In the genomic region with DNA sequence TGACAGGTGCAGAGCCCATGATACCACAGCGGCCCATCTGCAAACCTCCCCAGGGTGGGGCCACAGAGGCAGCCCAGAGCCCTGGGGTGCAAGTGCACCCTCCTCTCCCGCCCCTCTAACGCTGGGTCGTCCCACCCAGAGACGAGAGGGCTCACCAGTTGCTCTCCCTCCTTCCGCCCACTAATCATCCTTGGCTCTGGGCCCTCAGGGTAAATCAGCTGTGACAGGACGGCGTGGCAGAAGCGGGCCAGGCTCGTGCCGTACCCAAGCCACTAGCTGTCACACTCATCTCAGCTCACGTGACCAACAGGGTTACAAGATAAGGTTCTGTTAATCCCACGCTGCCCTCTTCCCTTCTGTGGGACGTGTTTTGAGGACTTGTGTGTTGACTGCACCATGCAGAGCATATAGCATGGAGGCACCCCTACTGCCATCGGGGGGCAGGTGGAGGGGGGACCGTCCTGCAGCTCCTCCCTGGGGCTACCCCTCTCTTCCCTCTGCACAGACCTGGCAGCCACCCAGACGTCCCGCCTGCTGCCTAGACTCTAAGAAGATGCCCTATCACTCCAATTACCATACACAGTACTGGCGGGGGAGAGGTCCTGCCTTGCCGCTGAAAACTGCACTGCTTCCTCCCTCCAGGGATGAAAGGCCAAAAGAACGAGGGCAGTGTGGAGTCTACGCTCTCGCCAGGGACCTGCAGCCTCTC, we compare ENCODE assay signal across 8 cellular contexts. TPM values are rescaled to one million over a fixed set of nuclear protein-coding genes. Genes with fewer than 3 reads are reported as not detected.
DNase-seq lines count a peak whose midpoint lies in the region; ATAC-seq and TF ChIP-seq lines count a peak whose summit lies in the region.

No MANE protein-coding gene starts in this region.

- TF ChIP-seq CTCF in SU-DHL-6 (IDR thresholded peaks at IDR 0.05; ENCODE audit: insufficient read depth, low read length, poor library complexity, severe bottlenecking), result no peak
- no peak for TF ChIP-seq CTCF in adrenal gland (IDR thresholded peaks at IDR 0.05)

- H3K4me3 ChIP-seq in HUES64 (ENCODE audit: low read length) (peak overlapping the region; percentile 70), SU-DHL-6 (ENCODE audit: insufficient read depth, low read length, poor library complexity, severe bottlenecking) (peak overlapping the region; percentile 56), adrenal gland (peak overlapping the region in 2 of 4 donors; percentile 45 to 91), iPS-15b (ENCODE audit: low read depth, low read length) (peak overlapping the region; percentile 82)

- H3K4me1 ChIP-seq in HUES64 (ENCODE audit: insufficient read depth, low read length) (peaks cover 18% of the 10 kb centered on the region), adrenal gland (replicated peaks in 1 of 2) (peaks cover 14 to 16% of the 10 kb centered on the region in 2 donors), iPS-15b (ENCODE audit: control insufficient read depth, insufficient read depth, low read length) (peaks cover 11% of the 10 kb centered on the region)

- H3K9me3 ChIP-seq in HUES64 (ENCODE audit: insufficient read depth, low read depth, low read length), result no peaks in the 10 kb centered on the region
- H3K9me3 ChIP-seq in SU-DHL-6 (ENCODE audit: insufficient read depth, low read length), result no peaks in the 10 kb centered on the region
- H3K9me3 ChIP-seq in adrenal gland (replicated peaks in 1 of 3), result no peaks in the 10 kb centered on the region
- H3K9me3 ChIP-seq in iPS-15b (ENCODE audit: control insufficient read depth, insufficient read depth, low read length), result no peaks in the 10 kb centered on the region

- TF ChIP-seq POLR2A in adrenal gland (IDR thresholded peaks at IDR 0.05), result no peak

- H3K9ac ChIP-seq in HUES64 (ENCODE audit: low read depth, low read length) (peak overlapping the region; percentile 15; the same call in 1 of the 2 replicates), SU-DHL-6 (ENCODE audit: low read length) (peak overlapping the region; percentile 72), iPS-15b (ENCODE audit: low read depth, low read length) (no peak overlapping the region)

- intact Hi-C loops in adrenal gland (cut with DNase I), result no loop called here

- H3K27me3 ChIP-seq in HUES64 (ENCODE audit: insufficient read depth, low read length) (peaks cover 17% of the 10 kb centered on the region), SU-DHL-6 (ENCODE audit: low read length) (no peaks in the 10 kb centered on the region), adrenal gland (no peaks in the 10 kb centered on the region), iPS-15b (ENCODE audit: control insufficient read depth, insufficient read depth, low read length) (peaks cover 7% of the 10 kb centered on the region)

- WGBS in HUES64, result 20% methylated on average over 23 of the region's 23 CpGs
- WGBS in adrenal gland, 4 donors, result 0 to 9% (median 8%) methylated on average over 4 to 23 of the region's 23 CpGs

- H2AFZ ChIP-seq in SU-DHL-6 (ENCODE audit: low read depth, low read length, severe bottlenecking), result no peak overlapping the region

- peaks cover 37% of the 10 kb centered on the region for H3K79me2 ChIP-seq in SU-DHL-6 (ENCODE audit: insufficient read depth, low read length)

- no peaks in the 10 kb centered on the region for H4K20me1 ChIP-seq in SU-DHL-6 (ENCODE audit: low read depth, low read length)

- peak overlapping the region; percentile 81 for H3K4me2 ChIP-seq in SU-DHL-6 (ENCODE audit: low read depth, low read length, poor library complexity, severe bottlenecking)

- H3K36me3 ChIP-seq in HUES64 (ENCODE audit: insufficient read depth, low read length) (no peaks in the 10 kb centered on the region), SU-DHL-6 (ENCODE audit: low read length) (no peaks in the 10 kb centered on the region), adrenal gland (replicated peaks in 1 of 2) (no peaks in the 10 kb centered on the region), iPS-15b (ENCODE audit: control insufficient read depth, insufficient read depth, low read length) (no peaks in the 10 kb centered on the region)

- H3K9me2 ChIP-seq in SU-DHL-6 (replicated peaks; ENCODE audit: insufficient read depth, low read length), result no peaks in the 10 kb centered on the region

- DNase-seq in AG20443 (ENCODE audit: low spot score) (peak; percentile 29), adrenal gland (peak; percentile 55 to 86 (median 69))
- peak; percentile 36 for DNase-seq in stimulated activated CD4-positive, alpha-beta T cell treated with anti-CD3 and anti-CD28 coated beads, Interleukin-12 subunit alpha, Interleukin-12 subunit beta, amount 100 ng/mL, for 4 hours

- ATAC-seq in GM18909 (IDR thresholded peaks at IDR 0.05; ENCODE audit: poor library complexity, unreplicated experiment) (peak; percentile 34), HG02840 (IDR thresholded peaks at IDR 0.05; ENCODE audit: low FRiP score, unreplicated experiment) (no peak)

- peaks cover 40% of the 10 kb centered on the region for H3F3A ChIP-seq in SU-DHL-6 (ENCODE audit: insufficient read depth)

- no peak overlapping the region for H3K27ac ChIP-seq in HUES64 (ENCODE audit: low read depth, low read length)
- peak overlapping the region; percentile 98 for H3K27ac ChIP-seq in SU-DHL-6 (ENCODE audit: low read depth, low read length)
- H3K27ac ChIP-seq in adrenal gland, result peak overlapping the region in 2 of 5 donors; percentile 68 to 70

RNA-seq across cellular contexts. Expression of gene TNK2, which starts 0.5 kb away (rescaled TPM):
- 14.5 TPM for polyA plus RNA-seq in HUES64 (2013, experiment 1 of 2)
- 14.1 TPM for polyA plus RNA-seq in HUES64 (2013, experiment 2 of 2)
- 10 to 100 TPM in 6 of 8 donors, 1 to 10 TPM in 2; 5.8 to 48.5 (median 24.7) TPM for total RNA-seq in adrenal gland
- polyA plus RNA-seq in adrenal gland, result 100 to 1,000 TPM in 1 of 3 donors, 10 to 100 TPM in 1, 1 to 10 TPM in 1; 6.1 to 161 (median 65.4) TPM
